8 cellular contexts compared by ENCODE assay signal in genomic region chr10:131982185-131982756, GRCh38. TPM values are rescaled to one million over a fixed set of nuclear protein-coding genes. Genes with fewer than 3 reads are reported as not detected.
DNase-seq lines count a peak whose midpoint lies in the region; ATAC-seq and TF ChIP-seq lines count a peak whose summit lies in the region.

No MANE protein-coding gene starts in this region.

- intact Hi-C loops in body of pancreas (cut with DNase I): no loop called here

- WGBS in body of pancreas, 2 donors: 3 to 7% methylated on average over 6 to 79 of the region's 83 CpGs

- no peaks in the 10 kb centered on the region for H3K9me3 ChIP-seq in body of pancreas
- H3K9me3 ChIP-seq in mucosa of rectum (ENCODE audit: control insufficient read depth in 2 of 2, low read length in 2 of 2): no peaks in the 10 kb centered on the region

- peak overlapping the region in 1 of 2 donors; percentile 51 for H3K9ac ChIP-seq in mucosa of rectum (ENCODE audit: low read depth in 1 of 2, low read length in 2 of 2)

- H3K36me3 ChIP-seq in body of pancreas (replicated peaks in 1 of 2; ENCODE audit: insufficient read depth in 1 of 2, low read depth in 2 of 2) (no peaks in the 10 kb centered on the region), mucosa of rectum (ENCODE audit: control insufficient read depth in 2 of 2, insufficient read depth in 2 of 2, low read length in 2 of 2) (no peaks in the 10 kb centered on the region)

- peak overlapping the region; percentile 98 for H3K27ac ChIP-seq in C4-2B
- peak overlapping the region; percentile 57 to 92 (median 78) for H3K27ac ChIP-seq in body of pancreas
- H3K27ac ChIP-seq in mucosa of rectum (ENCODE audit: low read depth in 2 of 2, low read length in 2 of 2): no peak overlapping the region

- no peak for TF ChIP-seq POLR2A in body of pancreas (IDR thresholded peaks at IDR 0.05)

- ATAC-seq in GM19351 (IDR thresholded peaks at IDR 0.05; ENCODE audit: unreplicated experiment) (peak; percentile 27), HG03354 (IDR thresholded peaks at IDR 0.05; ENCODE audit: poor library complexity, severe bottlenecking, unreplicated experiment) (peak; percentile 39), body of pancreas (no peak)

- no peak for TF ChIP-seq CTCF in C4-2B (conservative IDR thresholded peaks at IDR 0.05)
- TF ChIP-seq CTCF in body of pancreas (IDR thresholded peaks at IDR 0.05): no peak

- H3K27me3 ChIP-seq in body of pancreas (no peaks in the 10 kb centered on the region), mucosa of rectum (ENCODE audit: control insufficient read depth in 2 of 2, insufficient read depth in 2 of 2, low read length in 2 of 2) (peaks cover 11 to 17% of the 10 kb centered on the region in 2 donors)

- DNase-seq in body of pancreas: no peak
- DNase-seq in retina: no peak
- DNase-seq in ACHN: no peak
- DNase-seq in NCI-H774 (lab: John Stamatoyannopoulos, UW): no peak

- H3K4me1 ChIP-seq in body of pancreas (peaks cover 30% of the 10 kb centered on the region), mucosa of rectum (ENCODE audit: control insufficient read depth in 2 of 2, insufficient read depth in 2 of 2, low read length in 2 of 2) (peaks cover 0 to 10% of the 10 kb centered on the region in 2 donors)

- H3K4me3 ChIP-seq in body of pancreas: peak overlapping the region; percentile 28 to 38
- peak overlapping the region; percentile 44 to 59 for H3K4me3 ChIP-seq in mucosa of rectum (ENCODE audit: low read length in 2 of 2)

- in situ Hi-C loops in ACHN (cut with HindIII; ENCODE audit: low pct_ligation_motif_present, low pct_unique_long_range_greater_than_20kb, low sequenced_read_pairs): no loop called here

RNA-seq across cellular contexts. Expression of gene BNIP3, which starts 0.5 kb away (rescaled TPM):
- 100 to 1,000 TPM; 147 to 158 TPM for total RNA-seq in body of pancreas

Comparison
In these comparisons a context has a peak if more than half of its experiments do, and no peak if none do; other contexts are left out.
1. H3K27ac ChIP-seq: peak in C4-2B (single experiment) and body of pancreas (4 of 4); none in mucosa of rectum (0 of 2).